Comparison of ENCODE assay signal across 8 cellular contexts in the genomic region with DNA sequence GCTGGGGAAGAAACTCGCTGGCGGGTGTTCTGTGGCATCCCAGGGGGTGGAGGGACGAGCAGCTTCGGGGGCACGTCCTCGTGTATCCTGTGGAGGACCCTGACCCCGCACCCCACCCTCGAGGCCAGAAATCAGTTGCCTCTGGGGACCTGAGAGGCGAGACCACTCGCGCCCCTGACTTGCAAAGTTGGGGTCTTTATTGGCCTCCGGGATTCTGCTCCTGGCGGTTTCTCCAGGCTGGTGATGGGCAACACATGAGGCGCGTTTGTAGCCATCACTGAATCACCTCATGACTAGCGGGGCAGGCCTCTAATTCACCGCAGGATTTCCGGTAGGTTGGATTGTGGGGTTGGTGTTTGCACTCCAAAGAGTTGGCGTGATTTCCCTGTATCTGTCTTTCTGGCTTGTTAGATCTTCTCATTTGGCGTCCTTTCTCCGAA. TPM values are rescaled to one million over a fixed set of nuclear protein-coding genes. Genes with fewer than 3 reads are reported as not detected.
DNase-seq lines count a peak whose midpoint lies in the region; ATAC-seq and TF ChIP-seq lines count a peak whose summit lies in the region.
"Not testable (repeated sequence)": the region's sequence is repeated elsewhere in the genome, so short reads cannot be mapped to it uniquely, and the experiment has no call there.

No MANE protein-coding gene starts in this region.

- H3K27me3 Mint-ChIP-seq in activated T-helper 1 cell treated with anti-CD3 and anti-CD28 coated beads, Interleukin-12 subunit alpha, Interleukin-12 subunit beta, Interleukin-2, Interleukin-4 antibody, amounts not matched to agents 30 ng/mL and 10 ng/mL and 1 ng/mL, durations not matched to agents 14 hours and 24 hours and 36 hours (ENCODE audit: insufficient read depth) = not testable (repeated sequence)

- DNase-seq in Ammon's horn (ENCODE audit: low spot score) = peak; percentile 2
- peak; percentile 5 to 8 for DNase-seq in SHP77 (lab: John Stamatoyannopoulos, UW)
- peak; percentile 37 for DNase-seq in activated T-helper 1 cell treated with anti-CD3 and anti-CD28 coated beads, Interleukin-12 subunit alpha, Interleukin-12 subunit beta, Interleukin-2, Interleukin-4 antibody, amounts not matched to agents 30 ng/mL and 10 ng/mL and 1 ng/mL, durations not matched to agents 14 hours and 24 hours and 36 hours (ENCODE audit: low spot score)
- DNase-seq in epithelial cell of proximal tubule (ENCODE audit: low read depth) = not testable (repeated sequence)
- peak; percentile 15 for DNase-seq in medulla oblongata (ENCODE audit: extremely low spot score)
- DNase-seq in stimulated activated CD4-positive, alpha-beta T cell treated with anti-CD3 and anti-CD28 coated beads, Interleukin-15, amount 100 ng/mL, for 24 hours = peak; percentile 59

- H3K4me3 Mint-ChIP-seq in activated T-helper 1 cell treated with anti-CD3 and anti-CD28 coated beads, Interleukin-12 subunit alpha, Interleukin-12 subunit beta, Interleukin-2, Interleukin-4 antibody, amounts not matched to agents 30 ng/mL and 10 ng/mL and 1 ng/mL, durations not matched to agents 14 hours and 24 hours and 36 hours = peak overlapping the region; percentile 91

- H3K27ac Mint-ChIP-seq in activated T-helper 1 cell treated with anti-CD3 and anti-CD28 coated beads, Interleukin-12 subunit alpha, Interleukin-12 subunit beta, Interleukin-2, Interleukin-4 antibody, amounts not matched to agents 30 ng/mL and 10 ng/mL and 1 ng/mL, durations not matched to agents 14 hours and 24 hours and 36 hours = peak overlapping the region; percentile 90

- H3K4me1 Mint-ChIP-seq in activated T-helper 1 cell treated with anti-CD3 and anti-CD28 coated beads, Interleukin-12 subunit alpha, Interleukin-12 subunit beta, Interleukin-2, Interleukin-4 antibody, amounts not matched to agents 30 ng/mL and 10 ng/mL and 1 ng/mL, durations not matched to agents 14 hours and 24 hours and 36 hours (ENCODE audit: low read depth) = not testable (repeated sequence)

- not testable (repeated sequence) for H3K9me3 Mint-ChIP-seq in activated T-helper 1 cell treated with anti-CD3 and anti-CD28 coated beads, Interleukin-12 subunit alpha, Interleukin-12 subunit beta, Interleukin-2, Interleukin-4 antibody, amounts not matched to agents 30 ng/mL and 10 ng/mL and 1 ng/mL, durations not matched to agents 14 hours and 24 hours and 36 hours

- H3K27me3 ChIP-seq in HUES64 (ENCODE audit: insufficient read depth, low read length) = peaks cover 13% of the 10 kb centered on the region

- not testable (repeated sequence) for TF ChIP-seq CTCF in epithelial cell of proximal tubule (conservative IDR thresholded peaks at IDR 0.05; ENCODE audit: low read depth, low read length)

- intact Hi-C loops in activated T-helper 1 cell treated with anti-CD3 and anti-CD28 coated beads, Interleukin-12 subunit alpha, Interleukin-12 subunit beta, Interleukin-2, Interleukin-4 antibody, amounts not matched to agents 30 ng/mL and 10 ng/mL and 1 ng/mL, durations not matched to agents 14 hours and 24 hours and 36 hours (cut with micrococcal nuclease) = not testable (repeated sequence)

- not testable (repeated sequence) for H3K27ac ChIP-seq in HUES64 (ENCODE audit: low read depth, low read length)

- not testable (repeated sequence) for H3K36me3 Mint-ChIP-seq in activated T-helper 1 cell treated with anti-CD3 and anti-CD28 coated beads, Interleukin-12 subunit alpha, Interleukin-12 subunit beta, Interleukin-2, Interleukin-4 antibody, amounts not matched to agents 30 ng/mL and 10 ng/mL and 1 ng/mL, durations not matched to agents 14 hours and 24 hours and 36 hours (ENCODE audit: low read depth)

- H3K36me3 ChIP-seq in HUES64 (ENCODE audit: insufficient read depth, low read length) = not testable (repeated sequence)

- not testable (repeated sequence) for H3K9ac ChIP-seq in HUES64 (ENCODE audit: low read depth, low read length)

- not testable (repeated sequence) for H3K4me1 ChIP-seq in HUES64 (ENCODE audit: insufficient read depth, low read length)

- H3K4me3 ChIP-seq in HUES64 (ENCODE audit: low read length) = peak overlapping the region; percentile 53
- peak overlapping the region; percentile 60 for H3K4me3 ChIP-seq in epithelial cell of proximal tubule (ENCODE audit: low read depth, low read length)

- peak; percentile 41 for ATAC-seq in GM21515 (IDR thresholded peaks at IDR 0.05; ENCODE audit: unreplicated experiment)

- 2% methylated on average over 15 of the region's 21 CpGs for WGBS in HUES64

- not testable (repeated sequence) for H3K9me3 ChIP-seq in HUES64 (ENCODE audit: insufficient read depth, low read depth, low read length)

RNA-seq across cellular contexts. Expression of gene NBPF8, which starts 0.7 kb away (rescaled TPM):
- 1.7 TPM for polyA plus RNA-seq in HUES64 (2013, experiment 1 of 2)
- 2.6 TPM for polyA plus RNA-seq in HUES64 (2013, experiment 2 of 2)
- total RNA-seq in activated T-helper 1 cell treated with anti-CD3 and anti-CD28 coated beads, Interleukin-12 subunit alpha, Interleukin-12 subunit beta, Interleukin-2, Interleukin-4 antibody, amounts not matched to agents 30 ng/mL and 10 ng/mL and 1 ng/mL, durations not matched to agents 14 hours and 24 hours and 36 hours = 20.1 and 20.2 TPM in 2 replicates
- 10.8 and 13.7 TPM in 2 replicates for total RNA-seq in epithelial cell of proximal tubule
